Comparison of ENCODE assay signal across 2 cellular contexts in the genomic region with DNA sequence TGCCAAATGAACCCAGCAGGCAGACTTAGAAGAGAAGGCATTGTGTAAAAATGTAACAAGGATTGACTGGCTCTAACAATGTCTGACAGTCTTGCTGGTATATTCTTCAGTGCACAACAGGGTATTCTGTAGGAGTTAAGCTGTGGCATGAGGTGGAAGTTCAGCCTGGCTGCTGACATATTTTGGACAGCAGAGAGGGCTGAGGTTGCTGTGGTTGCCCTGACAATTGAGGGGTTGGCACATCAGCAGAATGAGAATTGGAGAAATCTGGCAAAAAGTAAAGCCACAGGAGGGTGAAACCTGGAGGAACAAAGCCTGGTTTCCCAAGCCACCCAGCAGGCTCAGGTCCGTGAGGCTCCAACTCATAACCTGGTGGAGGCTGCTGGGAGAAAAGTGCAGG.
TF ChIP-seq lines count a peak whose summit lies in the region.

No MANE protein-coding gene starts in this region.

TF ChIP-seq in SK-N-SH treated with all-trans-retinoic acid at 6 μM for 48 hours, 23 proteins besides CTCF, POLR2A, EP300 and RAD21 (continued from another document):
- no peak for TF ChIP-seq TOX (CRISPR knock-in tag; IDR thresholded peaks at IDR 0.05; ENCODE audit: borderline replicate concordance)
- TF ChIP-seq, protein P1, sequence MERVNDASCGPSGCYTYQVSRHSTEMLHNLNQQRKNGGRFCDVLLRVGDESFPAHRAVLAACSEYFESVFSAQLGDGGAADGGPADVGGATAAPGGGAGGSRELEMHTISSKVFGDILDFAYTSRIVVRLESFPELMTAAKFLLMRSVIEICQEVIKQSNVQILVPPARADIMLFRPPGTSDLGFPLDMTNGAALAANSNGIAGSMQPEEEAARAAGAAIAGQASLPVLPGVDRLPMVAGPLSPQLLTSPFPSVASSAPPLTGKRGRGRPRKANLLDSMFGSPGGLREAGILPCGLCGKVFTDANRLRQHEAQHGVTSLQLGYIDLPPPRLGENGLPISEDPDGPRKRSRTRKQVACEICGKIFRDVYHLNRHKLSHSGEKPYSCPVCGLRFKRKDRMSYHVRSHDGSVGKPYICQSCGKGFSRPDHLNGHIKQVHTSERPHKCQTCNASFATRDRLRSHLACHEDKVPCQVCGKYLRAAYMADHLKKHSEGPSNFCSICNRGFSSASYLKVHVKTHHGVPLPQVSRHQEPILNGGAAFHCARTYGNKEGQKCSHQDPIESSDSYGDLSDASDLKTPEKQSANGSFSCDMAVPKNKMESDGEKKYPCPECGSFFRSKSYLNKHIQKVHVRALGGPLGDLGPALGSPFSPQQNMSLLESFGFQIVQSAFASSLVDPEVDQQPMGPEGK (CRISPR knock-in tag; IDR thresholded peaks at IDR 0.05; ENCODE audit: borderline replicate concordance) = no peak
- TF ChIP-seq, protein P2, sequence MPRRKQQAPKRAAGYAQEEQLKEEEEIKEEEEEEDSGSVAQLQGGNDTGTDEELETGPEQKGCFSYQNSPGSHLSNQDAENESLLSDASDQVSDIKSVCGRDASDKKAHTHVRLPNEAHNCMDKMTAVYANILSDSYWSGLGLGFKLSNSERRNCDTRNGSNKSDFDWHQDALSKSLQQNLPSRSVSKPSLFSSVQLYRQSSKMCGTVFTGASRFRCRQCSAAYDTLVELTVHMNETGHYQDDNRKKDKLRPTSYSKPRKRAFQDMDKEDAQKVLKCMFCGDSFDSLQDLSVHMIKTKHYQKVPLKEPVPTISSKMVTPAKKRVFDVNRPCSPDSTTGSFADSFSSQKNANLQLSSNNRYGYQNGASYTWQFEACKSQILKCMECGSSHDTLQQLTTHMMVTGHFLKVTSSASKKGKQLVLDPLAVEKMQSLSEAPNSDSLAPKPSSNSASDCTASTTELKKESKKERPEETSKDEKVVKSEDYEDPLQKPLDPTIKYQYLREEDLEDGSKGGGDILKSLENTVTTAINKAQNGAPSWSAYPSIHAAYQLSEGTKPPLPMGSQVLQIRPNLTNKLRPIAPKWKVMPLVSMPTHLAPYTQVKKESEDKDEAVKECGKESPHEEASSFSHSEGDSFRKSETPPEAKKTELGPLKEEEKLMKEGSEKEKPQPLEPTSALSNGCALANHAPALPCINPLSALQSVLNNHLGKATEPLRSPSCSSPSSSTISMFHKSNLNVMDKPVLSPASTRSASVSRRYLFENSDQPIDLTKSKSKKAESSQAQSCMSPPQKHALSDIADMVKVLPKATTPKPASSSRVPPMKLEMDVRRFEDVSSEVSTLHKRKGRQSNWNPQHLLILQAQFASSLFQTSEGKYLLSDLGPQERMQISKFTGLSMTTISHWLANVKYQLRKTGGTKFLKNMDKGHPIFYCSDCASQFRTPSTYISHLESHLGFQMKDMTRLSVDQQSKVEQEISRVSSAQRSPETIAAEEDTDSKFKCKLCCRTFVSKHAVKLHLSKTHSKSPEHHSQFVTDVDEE (CRISPR knock-in tag; IDR thresholded peaks at IDR 0.05) = no peak

TF ChIP-seq in SK-N-SH, 30 proteins besides CTCF, POLR2A, EP300 and RAD21 (continued from another document):
- TF ChIP-seq, protein P3, sequence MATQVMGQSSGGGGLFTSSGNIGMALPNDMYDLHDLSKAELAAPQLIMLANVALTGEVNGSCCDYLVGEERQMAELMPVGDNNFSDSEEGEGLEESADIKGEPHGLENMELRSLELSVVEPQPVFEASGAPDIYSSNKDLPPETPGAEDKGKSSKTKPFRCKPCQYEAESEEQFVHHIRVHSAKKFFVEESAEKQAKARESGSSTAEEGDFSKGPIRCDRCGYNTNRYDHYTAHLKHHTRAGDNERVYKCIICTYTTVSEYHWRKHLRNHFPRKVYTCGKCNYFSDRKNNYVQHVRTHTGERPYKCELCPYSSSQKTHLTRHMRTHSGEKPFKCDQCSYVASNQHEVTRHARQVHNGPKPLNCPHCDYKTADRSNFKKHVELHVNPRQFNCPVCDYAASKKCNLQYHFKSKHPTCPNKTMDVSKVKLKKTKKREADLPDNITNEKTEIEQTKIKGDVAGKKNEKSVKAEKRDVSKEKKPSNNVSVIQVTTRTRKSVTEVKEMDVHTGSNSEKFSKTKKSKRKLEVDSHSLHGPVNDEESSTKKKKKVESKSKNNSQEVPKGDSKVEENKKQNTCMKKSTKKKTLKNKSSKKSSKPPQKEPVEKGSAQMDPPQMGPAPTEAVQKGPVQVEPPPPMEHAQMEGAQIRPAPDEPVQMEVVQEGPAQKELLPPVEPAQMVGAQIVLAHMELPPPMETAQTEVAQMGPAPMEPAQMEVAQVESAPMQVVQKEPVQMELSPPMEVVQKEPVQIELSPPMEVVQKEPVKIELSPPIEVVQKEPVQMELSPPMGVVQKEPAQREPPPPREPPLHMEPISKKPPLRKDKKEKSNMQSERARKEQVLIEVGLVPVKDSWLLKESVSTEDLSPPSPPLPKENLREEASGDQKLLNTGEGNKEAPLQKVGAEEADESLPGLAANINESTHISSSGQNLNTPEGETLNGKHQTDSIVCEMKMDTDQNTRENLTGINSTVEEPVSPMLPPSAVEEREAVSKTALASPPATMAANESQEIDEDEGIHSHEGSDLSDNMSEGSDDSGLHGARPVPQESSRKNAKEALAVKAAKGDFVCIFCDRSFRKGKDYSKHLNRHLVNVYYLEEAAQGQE (IDR thresholded peaks at IDR 0.05; ENCODE audit: low read depth, low read length) = no peak
- TF ChIP-seq MXI1 (IDR thresholded peaks at IDR 0.05; ENCODE audit: low read depth, low read length) (no peak), RFX5 (IDR thresholded peaks at IDR 0.05; ENCODE audit: low read length) (no peak), POLR2AphosphoS5 (IDR thresholded peaks at IDR 0.05; ENCODE audit: low read depth, low read length) (no peak)
- TF ChIP-seq, protein P4, sequence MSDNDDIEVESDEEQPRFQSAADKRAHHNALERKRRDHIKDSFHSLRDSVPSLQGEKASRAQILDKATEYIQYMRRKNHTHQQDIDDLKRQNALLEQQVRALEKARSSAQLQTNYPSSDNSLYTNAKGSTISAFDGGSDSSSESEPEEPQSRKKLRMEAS (IDR thresholded peaks at IDR 0.05; ENCODE audit: low read depth) = no peak
